Comparison of ENCODE assay signal across 26 cellular contexts in the genomic region with DNA sequence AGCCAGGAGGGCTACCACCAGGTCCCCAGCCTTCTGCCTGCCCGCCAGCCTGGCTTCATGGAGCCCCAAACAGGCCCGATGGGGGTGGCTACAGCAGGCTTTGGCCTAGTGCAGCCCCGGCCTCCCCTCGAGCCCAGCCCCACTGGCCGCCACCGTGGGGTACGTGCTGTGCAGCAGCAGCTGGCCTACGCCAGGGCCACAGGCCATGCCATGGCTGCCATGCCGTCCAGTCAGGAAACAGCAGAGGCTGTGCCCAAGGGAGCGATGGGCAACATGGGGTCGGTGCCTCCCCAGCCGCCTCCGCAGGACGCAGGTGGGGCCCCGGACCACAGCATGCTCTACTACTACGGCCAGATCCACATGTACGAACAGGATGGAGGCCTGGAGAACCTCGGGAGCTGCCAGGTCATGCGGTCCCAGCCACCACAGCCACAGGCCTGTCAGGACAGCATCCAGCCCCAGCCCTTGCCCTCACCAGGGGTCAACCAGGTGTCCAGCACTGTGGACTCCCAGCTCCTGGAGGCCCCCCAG.
DNase-seq lines count a peak whose midpoint lies in the region; ATAC-seq, FAIRE-seq and TF ChIP-seq lines count a peak whose summit lies in the region.
"Had no signal": no experiment of that assay in that cellular context is flagged by ENCODE, and none has a peak within 500 bp of the region (broad histone marks: within the 10 kb centered on the region; RNA-seq: fewer than 3 reads in every experiment).

No MANE protein-coding gene starts in this region.

- H3K4me3 Mint-ChIP-seq in endodermal cell = no peak overlapping the region
- H3K4me3 Mint-ChIP-seq: CD8-positive, alpha-beta memory T cell had no signal

- no peaks in the 10 kb centered on the region for H3K4me1 Mint-ChIP-seq in endodermal cell
- H3K4me1 Mint-ChIP-seq: CD8-positive, alpha-beta memory T cell had no signal

- H3K4me3 ChIP-seq in endodermal cell (ENCODE audit: low read length) = no peak overlapping the region
- no peak overlapping the region for H3K4me3 ChIP-seq in osteoblast (ENCODE audit: insufficient read depth, low read length)
- H3K4me3 ChIP-seq: HAP-1, Peyer's patch had no signal

- H3K27ac ChIP-seq in endodermal cell (ENCODE audit: low read depth, low read length) (no peak overlapping the region), osteoblast (ENCODE audit: low read depth, low read length) (no peak overlapping the region)
- H3K27ac ChIP-seq: C4-2B, KMS-11, Peyer's patch had no signal

- H3K4me2 ChIP-seq in osteoblast (ENCODE audit: insufficient read depth, low read length) = no peak overlapping the region
- H3K4me2 ChIP-seq: KMS-11 had no signal

- peaks cover 27% of the 10 kb centered on the region for H3K36me3 Mint-ChIP-seq in endodermal cell (ENCODE audit: low read depth)
- H3K36me3 Mint-ChIP-seq: CD8-positive, alpha-beta memory T cell had no signal

- peaks cover 4% of the 10 kb centered on the region for H4K20me1 ChIP-seq in osteoblast (ENCODE audit: insufficient read depth, low read length)

- TF ChIP-seq CTCF in endodermal cell (conservative IDR thresholded peaks at IDR 0.05) (no peak), osteoblast (IDR thresholded peaks at IDR 0.05; ENCODE audit: extremely low read depth, low read depth, low read length) (no peak)

- no peak overlapping the region for H3K9ac ChIP-seq in endodermal cell (ENCODE audit: extremely low read depth, low read length, poor library complexity, severe bottlenecking)
- H3K9ac ChIP-seq: KMS-11 had no signal

- H2AFZ ChIP-seq in osteoblast (ENCODE audit: low read length) = no peak overlapping the region

- H3K4me1 ChIP-seq in endodermal cell (ENCODE audit: control insufficient read depth, insufficient read depth, low read length) (no peaks in the 10 kb centered on the region), osteoblast (ENCODE audit: insufficient read depth, low read length) (no peaks in the 10 kb centered on the region)
- H3K4me1 ChIP-seq: HAP-1, Peyer's patch had no signal

- H3K79me2 ChIP-seq in osteoblast (ENCODE audit: insufficient read depth, low read length) = no peaks in the 10 kb centered on the region

- H3K27me3 Mint-ChIP-seq in endodermal cell (ENCODE audit: insufficient read depth) = peaks cover 3% of the 10 kb centered on the region

- no peak overlapping the region for H3K27ac Mint-ChIP-seq in endodermal cell
- H3K27ac Mint-ChIP-seq: CD8-positive, alpha-beta memory T cell had no signal

- ATAC-seq in HG02852 (IDR thresholded peaks at IDR 0.05; ENCODE audit: unreplicated experiment) = no peak

- peaks cover 6% of the 10 kb centered on the region for H3K36me3 ChIP-seq in endodermal cell (ENCODE audit: control insufficient read depth, insufficient read depth, low read length)
- H3K36me3 ChIP-seq in osteoblast (ENCODE audit: insufficient read depth, low read length) = peaks cover 33% of the 10 kb centered on the region
- H3K36me3 ChIP-seq: Peyer's patch had no signal

- 95 to 100% methylated on average over 11 to 19 of the region's 19 CpGs for WGBS in endodermal cell (ENCODE audit: insufficient coverage in 1 of 2, insufficient read length in 1 of 2), 2 experiments

- H3K9me3 Mint-ChIP-seq in endodermal cell = no peaks in the 10 kb centered on the region
- H3K9me3 Mint-ChIP-seq: CD8-positive, alpha-beta memory T cell had no signal

- H3K27me3 ChIP-seq in endodermal cell (ENCODE audit: control insufficient read depth, insufficient read depth, low read length, poor library complexity, severe bottlenecking) = peaks cover 3% of the 10 kb centered on the region
- H3K27me3 ChIP-seq in osteoblast (ENCODE audit: insufficient read depth, low read length) = no peaks in the 10 kb centered on the region
- H3K27me3 ChIP-seq: Peyer's patch had no signal

- no peaks in the 10 kb centered on the region for H3K9me3 ChIP-seq in endodermal cell (ENCODE audit: control insufficient read depth, low read length)
- H3K9me3 ChIP-seq in osteoblast (ENCODE audit: low read depth, low read length) = no peaks in the 10 kb centered on the region
- H3K9me3 ChIP-seq: HAP-1, Peyer's patch had no signal

- DNase-seq in activated CD8-positive, alpha-beta memory T cell treated with anti-CD3 and anti-CD28 coated beads for 24 hours = peak; percentile 46
- no peak for DNase-seq in activated CD8-positive, alpha-beta memory T cell treated with anti-CD3 and anti-CD28 coated beads, Interleukin-2, amount 50 U/mL, for 4 hours
- peak; percentile 28 for DNase-seq in endodermal cell
- peak; percentile 86 for DNase-seq in osteoblast (ENCODE audit: insufficient read length, low spot score, missing footprints)
- no peak for DNase-seq in urothelium cell line (ENCODE audit: low spot score)
- no peak for DNase-seq in EL
- no peak for DNase-seq in NOMO-1 treated with dmso at 0.1 percent for 144 hours (lab: John Stamatoyannopoulos, UW; ENCODE audit: unreplicated experiment)
- DNase-seq: 8988T; Calu3; CD8-positive, alpha-beta memory T cell; GDM1; IMR-90; NCI-H1092 treated with DMSO at 0.1 percent for 48 hours; NCI-H1436 treated with DMSO at 0.1 percent for 48 hours; NCI-H2029 treated with DMSO at 0.1 percent for 48 hours; NCI-H2171; NCI-H345; NCI-H524; NCI-H774; NK-92 treated with Interleukin-12 subunit alpha and Interleukin-12 subunit beta, amount 100 ng/mL, for 24 hours had no signal

- peak; percentile 20 for FAIRE-seq in urothelium cell line (lab: Jason Lieb, UNC)
- FAIRE-seq: HTR-8/SVneo had no signal

Comparison
In these comparisons a context has a peak if more than half of its experiments do, and no peak if none do; other contexts are left out.
1. DNase-seq: peak in activated CD8-positive, alpha-beta memory T cell treated with anti-CD3 and anti-CD28 coated beads for 24 hours (single experiment), endodermal cell (single experiment) and osteoblast (single experiment); none in activated CD8-positive, alpha-beta memory T cell treated with anti-CD3 and anti-CD28 coated beads, Interleukin-2, amount 50 U/mL, for 4 hours (single experiment), urothelium cell line (single experiment), EL (single experiment) and NOMO-1 treated with dmso at 0.1 percent for 144 hours (single experiment).